10 cellular contexts compared by ENCODE assay signal in genomic region chr17:73142763-73143395, GRCh38. TPM values are rescaled to one million over a fixed set of nuclear protein-coding genes. Genes with fewer than 3 reads are reported as not detected.
A peak's percentile ranks its signal among the peaks of the same experiment; 100 is the strongest.
DNase-seq lines count a peak whose midpoint lies in the region; ATAC-seq and TF ChIP-seq lines count a peak whose summit lies in the region.
"Had no signal": no experiment of that assay in that cellular context is flagged by ENCODE, and none has a peak within 500 bp of the region (broad histone marks: within the 10 kb centered on the region; RNA-seq: fewer than 3 reads in every experiment).

No MANE protein-coding gene starts in this region.

- intact Hi-C loops in dendritic cell treated with granulocyte-macrophage colony-stimulating factor and Interleukin-4, amounts not matched to agents 40 ng/mL and 50 ng/mL, for 4 days (cut with micrococcal nuclease): loop anchor here (5.0 kb wide), 1 partner anchor 51 kb away; the partner anchor contains the start of gene SLC39A11
- intact Hi-C loops in thyroid gland (cut with DNase I): no loop called here

- no peak for DNase-seq in activated naive CD4-positive, alpha-beta T cell (lab: John Stamatoyannopoulos, UW)
- DNase-seq in SIG-M5 (lab: John Stamatoyannopoulos, UW) (peak; percentile 88), NCI-H1436 (lab: John Stamatoyannopoulos, UW) (no peak), thyroid gland (no peak)
- DNase-seq in stimulated activated naive CD8-positive, alpha-beta T cell treated with anti-CD3 and anti-CD28 coated beads, Interleukin-15, amount 100 ng/mL, for 72 hours: no peak
- DNase-seq: activated CD4-positive, CD25-positive, alpha-beta regulatory T cell treated with anti-CD3 and anti-CD28 coated beads, Interleukin-2, amount 50 U/mL, for 72 hours; BE2C had no signal

- WGBS in thyroid gland, 2 donors: 71 to 82% methylated on average over 7 of the region's 7 CpGs

- H3K4me3 Mint-ChIP-seq in activated naive CD4-positive, alpha-beta T cell treated with anti-CD3 and anti-CD28 coated beads, Interleukin-2, amount 50 U/mL, for 24 hours: peak overlapping the region; percentile 16
- H3K4me3 Mint-ChIP-seq in dendritic cell treated with granulocyte-macrophage colony-stimulating factor and Interleukin-4, amounts not matched to agents 40 ng/mL and 50 ng/mL, for 4 days: peak overlapping the region; percentile 42
- H3K4me3 Mint-ChIP-seq in stimulated activated naive CD8-positive, alpha-beta T cell treated with anti-CD3 and anti-CD28 coated beads, Interleukin-15, amount 100 ng/mL, for 72 hours: peak overlapping the region in 1 of 2 donors; percentile 42

- TF ChIP-seq CTCF in thyroid gland (IDR thresholded peaks at IDR 0.05): no peak

- peak overlapping the region; percentile 75 for H3K27ac Mint-ChIP-seq in activated naive CD4-positive, alpha-beta T cell treated with anti-CD3 and anti-CD28 coated beads, Interleukin-2, amount 50 U/mL, for 24 hours
- H3K27ac Mint-ChIP-seq in dendritic cell treated with granulocyte-macrophage colony-stimulating factor and Interleukin-4, amounts not matched to agents 40 ng/mL and 50 ng/mL, for 4 days: peak overlapping the region; percentile 88
- peak overlapping the region; percentile 10 to 64 for H3K27ac Mint-ChIP-seq in stimulated activated naive CD8-positive, alpha-beta T cell treated with anti-CD3 and anti-CD28 coated beads, Interleukin-15, amount 100 ng/mL, for 72 hours

- H3K4me1 Mint-ChIP-seq in activated naive CD4-positive, alpha-beta T cell treated with anti-CD3 and anti-CD28 coated beads, Interleukin-2, amount 50 U/mL, for 24 hours: peaks cover 16% of the 10 kb centered on the region
- H3K4me1 Mint-ChIP-seq in dendritic cell treated with granulocyte-macrophage colony-stimulating factor and Interleukin-4, amounts not matched to agents 40 ng/mL and 50 ng/mL, for 4 days (ENCODE audit: low read depth): peaks cover 59% of the 10 kb centered on the region
- peaks cover 19% of the 10 kb centered on the region for H3K4me1 Mint-ChIP-seq in stimulated activated naive CD8-positive, alpha-beta T cell treated with anti-CD3 and anti-CD28 coated beads, Interleukin-15, amount 100 ng/mL, for 72 hours

- no peaks in the 10 kb centered on the region for H3K4me1 ChIP-seq in thyroid gland
- H3K4me1 ChIP-seq: BE2C had no signal

- no peak for TF ChIP-seq POLR2A in thyroid gland (IDR thresholded peaks at IDR 0.05)

- H3K36me3 ChIP-seq in thyroid gland: no peaks in the 10 kb centered on the region
- H3K36me3 ChIP-seq: BE2C had no signal

- ATAC-seq in stimulated activated naive CD8-positive, alpha-beta T cell treated with anti-CD3 and anti-CD28 coated beads, Interleukin-15, amount 100 ng/mL, for 72 hours: peak; percentile 74
- no peak for ATAC-seq in HG02970 (IDR thresholded peaks at IDR 0.05; ENCODE audit: low FRiP score, unreplicated experiment)

- H3K27me3 Mint-ChIP-seq in activated naive CD4-positive, alpha-beta T cell treated with anti-CD3 and anti-CD28 coated beads, Interleukin-2, amount 50 U/mL, for 24 hours: no peaks in the 10 kb centered on the region
- H3K27me3 Mint-ChIP-seq in dendritic cell treated with granulocyte-macrophage colony-stimulating factor and Interleukin-4, amounts not matched to agents 40 ng/mL and 50 ng/mL, for 4 days: no peaks in the 10 kb centered on the region
- peaks cover 8% of the 10 kb centered on the region for H3K27me3 Mint-ChIP-seq in stimulated activated naive CD8-positive, alpha-beta T cell treated with anti-CD3 and anti-CD28 coated beads, Interleukin-15, amount 100 ng/mL, for 72 hours

- peaks cover 10% of the 10 kb centered on the region for H3K9me3 Mint-ChIP-seq in activated naive CD4-positive, alpha-beta T cell treated with anti-CD3 and anti-CD28 coated beads, Interleukin-2, amount 50 U/mL, for 24 hours
- peaks cover 13% of the 10 kb centered on the region for H3K9me3 Mint-ChIP-seq in dendritic cell treated with granulocyte-macrophage colony-stimulating factor and Interleukin-4, amounts not matched to agents 40 ng/mL and 50 ng/mL, for 4 days
- peaks cover 17 to 20% of the 10 kb centered on the region in 2 donors for H3K9me3 Mint-ChIP-seq in stimulated activated naive CD8-positive, alpha-beta T cell treated with anti-CD3 and anti-CD28 coated beads, Interleukin-15, amount 100 ng/mL, for 72 hours

- no peaks in the 10 kb centered on the region for H3K9me3 ChIP-seq in thyroid gland

- no peaks in the 10 kb centered on the region for H3K27me3 ChIP-seq in thyroid gland
- H3K27me3 ChIP-seq: BE2C had no signal

- H3K36me3 Mint-ChIP-seq in activated naive CD4-positive, alpha-beta T cell treated with anti-CD3 and anti-CD28 coated beads, Interleukin-2, amount 50 U/mL, for 24 hours: peaks cover 5% of the 10 kb centered on the region
- peaks cover 6% of the 10 kb centered on the region for H3K36me3 Mint-ChIP-seq in dendritic cell treated with granulocyte-macrophage colony-stimulating factor and Interleukin-4, amounts not matched to agents 40 ng/mL and 50 ng/mL, for 4 days (ENCODE audit: low read depth)

- H3K27ac ChIP-seq in thyroid gland: no peak overlapping the region

- H3K4me3 ChIP-seq in thyroid gland (replicated peaks in 1 of 3): no peak overlapping the region

RNA-seq across cellular contexts. Expression of gene SSTR2, which starts 21.9 kb away (rescaled TPM):
- total RNA-seq in thyroid gland: 1 to 10 TPM in 2 of 4 donors, under 1 TPM in 2; 0.56 to 2.5 (median 0.99) TPM

RNA-seq across cellular contexts. Expression of gene COG1, which starts 50.0 kb away (rescaled TPM):
- total RNA-seq in thyroid gland: 10 to 100 TPM; 31.9 to 42.9 (median 37.2) TPM

RNA-seq across cellular contexts. Expression of gene SLC39A11, which starts 50.4 kb away (rescaled TPM):
- total RNA-seq in thyroid gland: 100 to 1,000 TPM in 2 of 4 donors, 10 to 100 TPM in 2; 55.1 to 123 (median 97.0) TPM

Comparison
In these comparisons a context has a peak if more than half of its experiments do, and no peak if none do; other contexts are left out.
1. H3K27ac Mint-ChIP-seq: peak in every context shown above with its lines; median percentile 88 in dendritic cell treated with granulocyte-macrophage colony-stimulating factor and Interleukin-4, amounts not matched to agents 40 ng/mL and 50 ng/mL, for 4 days; 75 in activated naive CD4-positive, alpha-beta T cell treated with anti-CD3 and anti-CD28 coated beads, Interleukin-2, amount 50 U/mL, for 24 hours; 37 in stimulated activated naive CD8-positive, alpha-beta T cell treated with anti-CD3 and anti-CD28 coated beads, Interleukin-15, amount 100 ng/mL, for 72 hours.